36 cellular contexts compared by ENCODE assay signal in the genomic region with DNA sequence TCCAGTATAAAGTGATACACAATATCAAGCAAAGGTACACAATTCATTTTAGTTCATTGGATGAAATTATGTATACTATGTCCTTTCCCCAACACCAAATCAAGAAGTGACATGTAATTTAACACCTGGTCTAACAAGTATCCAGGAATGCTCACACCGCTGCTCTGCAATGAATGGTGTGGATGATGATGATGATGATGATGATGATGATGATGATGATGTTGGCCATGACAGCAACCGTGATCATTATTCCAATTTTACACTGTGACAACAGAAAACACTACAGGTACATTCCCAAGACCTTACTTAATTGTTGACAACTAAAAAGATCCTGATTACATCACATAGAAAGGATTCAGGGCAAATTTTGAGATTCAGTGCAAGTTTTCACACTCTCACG.
"Had no signal": no experiment of that assay in that cellular context is flagged by ENCODE, and none has a peak within 500 bp of the region (broad histone marks: within the 10 kb centered on the region; RNA-seq: fewer than 3 reads in every experiment).

No MANE protein-coding gene starts in this region.

- H3K27ac ChIP-seq: adrenal gland, body of pancreas, brain microvascular endothelial cell, breast epithelium, VCaP had no signal

- H3K27ac Mint-ChIP-seq: activated B cell treated with CpG ODN at 0.5 μM for 24 hours; activated CD4-positive, alpha-beta memory T cell treated with anti-CD3 and anti-CD28 coated beads for 36 hours; activated CD4-positive, alpha-beta T cell treated with anti-CD3 and anti-CD28 coated beads, Interleukin-2, amount 10 ng/mL, durations not matched to agents 24 days and 14 days; activated CD8-positive, alpha-beta T cell treated with anti-CD3 and anti-CD28 coated beads for 36 hours; activated naive CD4-positive, alpha-beta T cell treated with anti-CD3 and anti-CD28 coated beads for 36 hours; activated naive CD4-positive, alpha-beta T cell treated with anti-CD3 and anti-CD28 coated beads, Interleukin-2, amount 50 U/mL, for 72 hours; activated naive CD8-positive, alpha-beta T cell treated with anti-CD3 and anti-CD28 coated beads for 36 hours; activated T-cell treated with anti-CD3 and anti-CD28 coated beads, Interleukin-2, amount 50 U/mL, for 72 hours; activated T-helper 1 cell treated with anti-CD3 and anti-CD28 coated beads, Interleukin-12 subunit alpha, Interleukin-12 subunit beta, Interleukin-2, Interleukin-4 antibody, amounts not matched to agents 30 ng/mL and 10 ng/mL and 1 ng/mL, durations not matched to agents 14 hours and 24 hours and 36 hours; activated T-helper 17 cell treated with anti-CD3 and anti-CD28 coated beads, Interleukin-2, amount 50 U/mL, for 72 hours; T-helper 1 cell treated with Interleukin-12 subunit alpha and Interleukin-12 subunit beta and Interleukin-4 antibody, amounts not matched to agents 30 μg/mL and 1 μg/mL, for 36 hours; T-helper 2 cell treated with Interferon-gamma antibody and Interleukin-4, amounts not matched to agents 5 μg/mL and 100 μg/mL, for 36 hours had no signal

- H3K9me3 Mint-ChIP-seq: activated CD4-positive, alpha-beta memory T cell treated with anti-CD3 and anti-CD28 coated beads for 36 hours; activated CD4-positive, alpha-beta T cell treated with anti-CD3 and anti-CD28 coated beads, Interleukin-2, amount 10 ng/mL, durations not matched to agents 24 days and 14 days; activated CD8-positive, alpha-beta T cell treated with anti-CD3 and anti-CD28 coated beads for 36 hours; activated naive CD4-positive, alpha-beta T cell treated with anti-CD3 and anti-CD28 coated beads for 36 hours; activated naive CD8-positive, alpha-beta T cell treated with anti-CD3 and anti-CD28 coated beads for 36 hours; T-helper 1 cell treated with Interleukin-12 subunit alpha and Interleukin-12 subunit beta and Interleukin-4 antibody, amounts not matched to agents 30 μg/mL and 1 μg/mL, for 36 hours had no signal

- H3K36me3 Mint-ChIP-seq: activated CD4-positive, alpha-beta memory T cell treated with anti-CD3 and anti-CD28 coated beads for 36 hours; activated naive CD4-positive, alpha-beta T cell treated with anti-CD3 and anti-CD28 coated beads, Interleukin-2, amount 50 U/mL, for 72 hours; activated naive CD8-positive, alpha-beta T cell treated with anti-CD3 and anti-CD28 coated beads for 36 hours had no signal

- H3K4me3 Mint-ChIP-seq: activated B cell treated with CpG ODN at 0.5 μM for 24 hours; activated CD4-positive, alpha-beta memory T cell treated with anti-CD3 and anti-CD28 coated beads for 36 hours; activated CD4-positive, alpha-beta T cell treated with anti-CD3 and anti-CD28 coated beads, Interleukin-2, amount 10 ng/mL, durations not matched to agents 24 days and 14 days; activated CD8-positive, alpha-beta T cell treated with anti-CD3 and anti-CD28 coated beads for 36 hours; activated naive CD4-positive, alpha-beta T cell treated with anti-CD3 and anti-CD28 coated beads for 36 hours; activated naive CD8-positive, alpha-beta T cell treated with anti-CD3 and anti-CD28 coated beads for 36 hours; activated T-cell treated with anti-CD3 and anti-CD28 coated beads, Interleukin-2, amount 50 U/mL, for 4 hours; activated T-cell treated with anti-CD3 and anti-CD28 coated beads, Interleukin-2, amount 50 U/mL, for 72 hours; activated T-helper 1 cell treated with anti-CD3 and anti-CD28 coated beads, Interleukin-12 subunit alpha, Interleukin-12 subunit beta, Interleukin-2, Interleukin-4 antibody, amounts not matched to agents 30 ng/mL and 10 ng/mL and 1 ng/mL, durations not matched to agents 14 hours and 24 hours and 36 hours; activated T-helper 17 cell treated with anti-CD3 and anti-CD28 coated beads, Interleukin-2, amount 50 U/mL, for 72 hours; T-helper 1 cell treated with Interleukin-12 subunit alpha and Interleukin-12 subunit beta and Interleukin-4 antibody, amounts not matched to agents 30 μg/mL and 1 μg/mL, for 36 hours; T-helper 2 cell treated with Interferon-gamma antibody and Interleukin-4, amounts not matched to agents 5 μg/mL and 100 μg/mL, for 36 hours had no signal

- H3K4me1 Mint-ChIP-seq: activated B cell treated with CpG ODN at 0.5 μM for 24 hours; activated CD4-positive, alpha-beta T cell treated with anti-CD3 and anti-CD28 coated beads, Interleukin-2, amount 10 ng/mL, durations not matched to agents 24 days and 14 days; activated naive CD8-positive, alpha-beta T cell treated with anti-CD3 and anti-CD28 coated beads for 36 hours; activated T-helper 17 cell treated with anti-CD3 and anti-CD28 coated beads, Interleukin-2, amount 50 U/mL, for 72 hours had no signal

- H3K27me3 Mint-ChIP-seq: activated B cell treated with CpG ODN at 0.5 μM for 24 hours; activated CD4-positive, alpha-beta memory T cell treated with anti-CD3 and anti-CD28 coated beads for 36 hours; activated CD4-positive, alpha-beta T cell treated with anti-CD3 and anti-CD28 coated beads, Interleukin-2, amount 10 ng/mL, durations not matched to agents 24 days and 14 days; activated CD8-positive, alpha-beta T cell treated with anti-CD3 and anti-CD28 coated beads for 36 hours; activated naive CD8-positive, alpha-beta T cell treated with anti-CD3 and anti-CD28 coated beads for 36 hours; activated T-helper 17 cell treated with anti-CD3 and anti-CD28 coated beads, Interleukin-2, amount 50 U/mL, for 72 hours had no signal

- DNase-seq: activated B cell treated with CpG ODN at 0.5 μM for 24 hours; activated CD4-positive, alpha-beta memory T cell treated with anti-CD3 and anti-CD28 coated beads for 36 hours; activated CD4-positive, alpha-beta T cell treated with anti-CD3 and anti-CD28 coated beads for 4 hours; activated CD4-positive, alpha-beta T cell treated with anti-CD3 and anti-CD28 coated beads, Interleukin-2, amount 10 ng/mL, durations not matched to agents 24 days and 14 days; activated CD4-positive, alpha-beta T cell treated with anti-CD3 and anti-CD28 coated beads, Interleukin-2, amount 50 U/mL, for 1 hour; activated CD4-positive, alpha-beta T cell treated with anti-CD3 and anti-CD28 coated beads, Interleukin-2, amount 50 U/mL, for 4 hours; activated CD4-positive, CD25-positive, alpha-beta regulatory T cell treated with anti-CD3 and anti-CD28 coated beads, Interleukin-2, amount 50 U/mL, for 72 hours; activated CD8-positive, alpha-beta memory T cell treated with anti-CD3 and anti-CD28 coated beads, Interleukin-2, amount 50 U/mL, for 4 hours; activated CD8-positive, alpha-beta T cell treated with anti-CD3 and anti-CD28 coated beads for 36 hours; activated effector memory CD4-positive, alpha-beta T cell treated with anti-CD3 and anti-CD28 coated beads, Interleukin-2, amount 50 U/mL, for 16 hours; activated gamma-delta T cell treated with Interleukin-2 at 50 U/mL for 16 hours; activated naive CD4-positive, alpha-beta T cell; activated naive CD4-positive, alpha-beta T cell treated with anti-CD3 and anti-CD28 coated beads for 36 hours; activated naive CD4-positive, alpha-beta T cell treated with anti-CD3 and anti-CD28 coated beads, Interleukin-2, amount 50 U/mL, for 16 hours; activated naive CD8-positive, alpha-beta T cell treated with anti-CD3 and anti-CD28 coated beads for 36 hours; activated T-cell treated with anti-CD3 and anti-CD28 coated beads for 4 hours; activated T-cell treated with anti-CD3 and anti-CD28 coated beads, Interleukin-2, amount 50 U/mL, for 1 hour; activated T-cell treated with anti-CD3 and anti-CD28 coated beads, Interleukin-2, amount 50 U/mL, for 4 hours; activated T-cell treated with anti-CD3 and anti-CD28 coated beads, Interleukin-2, amount 50 U/mL, for 72 hours; adrenal gland; amniotic stem cell; aorta; body of pancreas; brain microvascular endothelial cell; central memory CD4-positive, alpha-beta T cell; T-helper 2 cell; T-helper 9 cell had no signal

- H3K4me3 ChIP-seq: adrenal gland, body of pancreas, breast epithelium had no signal

- H3K4me1 ChIP-seq: adrenal gland, body of pancreas, breast epithelium had no signal

- H3K36me3 ChIP-seq: adrenal gland, brain microvascular endothelial cell, breast epithelium had no signal

- H3K27me3 ChIP-seq: adrenal gland, body of pancreas, brain microvascular endothelial cell, breast epithelium had no signal

- FAIRE-seq: astrocyte, TTC549 had no signal

- ATAC-seq: activated CD8-positive, alpha-beta T cell treated with anti-CD3 and anti-CD28 coated beads for 36 hours; activated naive CD4-positive, alpha-beta T cell treated with anti-CD3 and anti-CD28 coated beads, Interleukin-2, amount 50 U/mL, for 72 hours; activated T-cell treated with anti-CD3 and anti-CD28 coated beads, Interleukin-2, amount 50 U/mL, for 4 hours; activated T-cell treated with anti-CD3 and anti-CD28 coated beads, Interleukin-2, amount 50 U/mL, for 72 hours; activated T-helper 17 cell treated with anti-CD3 and anti-CD28 coated beads, Interleukin-2, amount 50 U/mL, for 72 hours; body of pancreas had no signal

- H3K9me3 ChIP-seq: adrenal gland, body of pancreas, breast epithelium had no signal
